Comparison of ENCODE assay signal across 29 cellular contexts in the genomic region with DNA sequence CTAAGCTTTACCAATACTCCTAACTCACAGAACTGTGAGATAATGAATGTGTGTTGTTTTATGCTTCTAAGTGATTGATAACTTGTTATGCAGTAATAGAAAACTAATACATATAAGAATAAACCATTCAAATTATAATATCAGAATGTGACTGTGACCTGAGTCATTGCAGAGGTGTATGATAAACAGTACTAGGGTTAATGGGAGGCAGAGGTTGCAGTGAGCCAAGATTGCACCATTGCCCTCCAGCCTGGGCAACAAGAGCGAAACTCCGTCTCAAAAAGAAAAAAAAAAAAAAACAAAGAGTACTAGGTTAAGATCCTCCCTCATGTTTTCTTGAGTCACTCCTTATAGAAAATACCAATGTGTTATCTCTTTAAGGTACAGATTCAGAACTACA.
"Had no signal": no experiment of that assay in that cellular context is flagged by ENCODE, and none has a peak within 500 bp of the region (broad histone marks: within the 10 kb centered on the region; RNA-seq: fewer than 3 reads in every experiment).

No MANE protein-coding gene starts in this region.

- H3K4me1 Mint-ChIP-seq: stimulated activated effector memory CD8-positive, alpha-beta T cell treated with anti-CD3 and anti-CD28 coated beads, Interleukin-12 subunit alpha, Interleukin-12 subunit beta, amount 100 ng/mL, for 72 hours; stimulated activated memory B cell treated with anti-CD40 and anti-IgM and Interleukin-4, amounts not matched to agents 10 μg/mL and 1 μg/mL and 100 μg/mL, for 72 hours; stimulated activated naive B cell treated with anti-CD40 and anti-IgM and Interleukin-4, amounts not matched to agents 10 μg/mL and 1 μg/mL and 100 μg/mL, for 72 hours; stimulated activated naive CD8-positive, alpha-beta T cell treated with anti-CD3 and anti-CD28 coated beads, Interleukin-15, amount 100 ng/mL, for 72 hours had no signal

- DNase-seq: stimulated activated CD4-positive, alpha-beta T cell treated with anti-CD3 and anti-CD28 coated beads, Interleukin-2, amount 100 ng/mL, for 48 hours; stimulated activated CD4-positive, alpha-beta T cell treated with anti-CD3 and anti-CD28 coated beads, Interleukin-4, amount 100 ng/mL, for 1 hour; stimulated activated CD4-positive, alpha-beta T cell treated with anti-CD3 and anti-CD28 coated beads, Interleukin-4, amount 100 ng/mL, for 24 hours; stimulated activated CD4-positive, alpha-beta T cell treated with anti-CD3 and anti-CD28 coated beads, Interleukin-4, amount 100 ng/mL, for 4 hours; stimulated activated CD8-positive, alpha-beta memory T cell treated with anti-CD3 and anti-CD28 coated beads, Interleukin-4, amount 100 ng/mL, for 48 hours; stimulated activated naive B cell treated with anti-CD40 and anti-IgM and Interleukin-4, amounts not matched to agents 10 μg/mL and 1 μg/mL and 100 μg/mL, for 72 hours; stimulated activated naive CD4-positive, alpha-beta T cell; stimulated activated naive CD4-positive, alpha-beta T cell treated with Interleukin-2 at 50 U/mL for 16 hours; stimulated activated naive CD8-positive, alpha-beta T cell treated with anti-CD3 and anti-CD28 coated beads, Interleukin-15, amount 100 ng/mL, for 72 hours; stimulated activated naive CD8-positive, alpha-beta T cell treated with anti-CD3 and anti-CD28 coated beads, Interleukin-15, Interleukin-2, amounts not matched to agents 100 U/mL and 50 U/mL, for 24 hours; stomach; substantia nigra; testis; thyroid gland; tibial artery; transverse colon; trophoblast cell; upper lobe of left lung; upper lobe of right lung; uterus had no signal

- H3K4me3 Mint-ChIP-seq: stimulated activated effector memory CD8-positive, alpha-beta T cell treated with anti-CD3 and anti-CD28 coated beads, Interleukin-12 subunit alpha, Interleukin-12 subunit beta, amount 100 ng/mL, for 72 hours; stimulated activated memory B cell treated with anti-CD40 and anti-IgM and Interleukin-4, amounts not matched to agents 10 μg/mL and 1 μg/mL and 100 μg/mL, for 72 hours; stimulated activated naive B cell treated with anti-CD40 and anti-IgM and Interleukin-4, amounts not matched to agents 10 μg/mL and 1 μg/mL and 100 μg/mL, for 72 hours; stimulated activated naive CD8-positive, alpha-beta T cell treated with anti-CD3 and anti-CD28 coated beads, Interleukin-15, amount 100 ng/mL, for 72 hours; stimulated activated naive CD8-positive, alpha-beta T cell treated with anti-CD3 and anti-CD28 coated beads, Interleukin-15, Interleukin-2, amounts not matched to agents 100 ng/mL and 50 ng/mL, for 24 hours; type B pancreatic cell had no signal

- H3K36me3 ChIP-seq: stomach, suprapubic skin, thoracic aorta, thyroid gland, tibial artery, tibial nerve, transverse colon, upper lobe of left lung, upper lobe of right lung, uterus, vagina had no signal

- H3K4me1 ChIP-seq: stomach, suprapubic skin, testis, thyroid gland, tibial artery, tibial nerve, transverse colon, upper lobe of left lung, upper lobe of right lung, uterus, vagina had no signal

- H3K27me3 Mint-ChIP-seq: stimulated activated memory B cell treated with anti-CD40 and anti-IgM and Interleukin-4, amounts not matched to agents 10 μg/mL and 1 μg/mL and 100 μg/mL, for 72 hours; stimulated activated naive B cell treated with anti-CD40 and anti-IgM and Interleukin-4, amounts not matched to agents 10 μg/mL and 1 μg/mL and 100 μg/mL, for 72 hours; stimulated activated naive CD8-positive, alpha-beta T cell treated with anti-CD3 and anti-CD28 coated beads, Interleukin-15, amount 100 ng/mL, for 72 hours; stimulated activated naive CD8-positive, alpha-beta T cell treated with anti-CD3 and anti-CD28 coated beads, Interleukin-15, Interleukin-2, amounts not matched to agents 100 ng/mL and 50 ng/mL, for 24 hours; type B pancreatic cell had no signal

- H3K27me3 ChIP-seq: stomach, suprapubic skin, testis, thyroid gland, tibial artery, tibial nerve, transverse colon, upper lobe of left lung, upper lobe of right lung, uterus, vagina had no signal

- H3K9me3 ChIP-seq: stomach, suprapubic skin, testis, thoracic aorta, thyroid gland, tibial artery, tibial nerve, transverse colon, upper lobe of left lung, upper lobe of right lung, uterus, vagina had no signal

- ATAC-seq: stimulated activated effector memory CD8-positive, alpha-beta T cell treated with anti-CD3 and anti-CD28 coated beads, Interleukin-12 subunit alpha, Interleukin-12 subunit beta, amount 100 ng/mL, for 72 hours; stimulated activated memory B cell treated with anti-CD40 and anti-IgM and Interleukin-4, amounts not matched to agents 10 μg/mL and 1 μg/mL and 100 μg/mL, for 72 hours; stimulated activated naive B cell treated with anti-CD40 and anti-IgM and Interleukin-4, amounts not matched to agents 10 μg/mL and 1 μg/mL and 100 μg/mL, for 72 hours; stimulated activated naive CD8-positive, alpha-beta T cell treated with anti-CD3 and anti-CD28 coated beads, Interleukin-15, amount 100 ng/mL, for 72 hours; stimulated activated naive CD8-positive, alpha-beta T cell treated with anti-CD3 and anti-CD28 coated beads, Interleukin-15, Interleukin-2, amounts not matched to agents 100 U/mL and 50 U/mL, for 24 hours; upper lobe of right lung had no signal

- H3K27ac Mint-ChIP-seq: stimulated activated effector memory CD8-positive, alpha-beta T cell treated with anti-CD3 and anti-CD28 coated beads, Interleukin-12 subunit alpha, Interleukin-12 subunit beta, amount 100 ng/mL, for 72 hours; stimulated activated memory B cell treated with anti-CD40 and anti-IgM and Interleukin-4, amounts not matched to agents 10 μg/mL and 1 μg/mL and 100 μg/mL, for 72 hours; stimulated activated naive B cell treated with anti-CD40 and anti-IgM and Interleukin-4, amounts not matched to agents 10 μg/mL and 1 μg/mL and 100 μg/mL, for 72 hours; stimulated activated naive CD8-positive, alpha-beta T cell treated with anti-CD3 and anti-CD28 coated beads, Interleukin-15, amount 100 ng/mL, for 72 hours; stimulated activated naive CD8-positive, alpha-beta T cell treated with anti-CD3 and anti-CD28 coated beads, Interleukin-15, Interleukin-2, amounts not matched to agents 100 ng/mL and 50 ng/mL, for 24 hours; type B pancreatic cell had no signal

- H3K9me3 Mint-ChIP-seq: type B pancreatic cell had no signal

- H3K36me3 Mint-ChIP-seq: stimulated activated effector memory CD8-positive, alpha-beta T cell treated with anti-CD3 and anti-CD28 coated beads, Interleukin-12 subunit alpha, Interleukin-12 subunit beta, amount 100 ng/mL, for 72 hours; stimulated activated memory B cell treated with anti-CD40 and anti-IgM and Interleukin-4, amounts not matched to agents 10 μg/mL and 1 μg/mL and 100 μg/mL, for 72 hours; stimulated activated naive B cell treated with anti-CD40 and anti-IgM and Interleukin-4, amounts not matched to agents 10 μg/mL and 1 μg/mL and 100 μg/mL, for 72 hours; type B pancreatic cell had no signal

- H3K4me3 ChIP-seq: stomach, suprapubic skin, testis, thoracic aorta, thyroid gland, tibial artery, tibial nerve, transverse colon, upper lobe of left lung, upper lobe of right lung, uterus, vagina had no signal

- FAIRE-seq: urothelium cell line had no signal

- H3K27ac ChIP-seq: stomach, suprapubic skin, testis, thoracic aorta, thyroid gland, tibial artery, tibial nerve, transverse colon, upper lobe of left lung, upper lobe of right lung, uterus, vagina had no signal
